13 cellular contexts compared by ENCODE assay signal in genomic region chr2:190528521-190529001, GRCh38. TPM values are rescaled to one million over a fixed set of nuclear protein-coding genes. Genes with fewer than 3 reads are reported as not detected.
DNase-seq lines count a peak whose midpoint lies in the region; TF ChIP-seq lines count a peak whose summit lies in the region.
"Had no signal": no experiment of that assay in that cellular context is flagged by ENCODE, and none has a peak within 500 bp of the region (broad histone marks: within the 10 kb centered on the region; RNA-seq: fewer than 3 reads in every experiment).

No MANE protein-coding gene starts in this region.

- TF ChIP-seq CTCF in A673 (conservative IDR thresholded peaks at IDR 0.05; ENCODE audit: low read depth, low read length): no peak

- intact Hi-C loops in A673 (cut with micrococcal nuclease; ENCODE audit: unreplicated experiment): no loop called here
- intact Hi-C loops in activated naive CD4-positive, alpha-beta T cell treated with anti-CD3 and anti-CD28 coated beads for 36 hours (cut with micrococcal nuclease): no loop called here

- POLR2A ChIA-PET in A673 (lab: Charles Lee; ENCODE audit: low non-redundant PET): no interaction called here
- POLR2A ChIA-PET in activated CD4-positive, alpha-beta memory T cell treated with anti-CD3 and anti-CD28 coated beads, Interleukin-2, amount 10 ng/mL, durations not matched to agents 7 days and 5 days (lab: Charles Lee): interaction anchor here (1.2 kb wide), 1 partner anchor 9 kb away, joined by 3 read pairs; no protein-coding TSS in a partner anchor

- H3K9me3 ChIP-seq in A673 (ENCODE audit: low read depth, low read length, poor library complexity, severe bottlenecking): no peaks in the 10 kb centered on the region
- H3K9me3 ChIP-seq in SK-N-MC (ENCODE audit: low read depth, low read length): no peaks in the 10 kb centered on the region
- H3K9me3 ChIP-seq: BLaER1, tibial artery had no signal

- peaks cover 27% of the 10 kb centered on the region for H3K4me1 ChIP-seq in A673 (ENCODE audit: insufficient read depth, low read length, poor library complexity, severe bottlenecking)

- H3K27ac Mint-ChIP-seq in activated CD4-positive, alpha-beta memory T cell treated with anti-CD3 and anti-CD28 coated beads, Interleukin-2, amount 10 ng/mL, durations not matched to agents 7 days and 5 days: no peak overlapping the region
- no peak overlapping the region for H3K27ac Mint-ChIP-seq in activated naive CD4-positive, alpha-beta T cell treated with anti-CD3 and anti-CD28 coated beads for 36 hours

- no peak overlapping the region for H3K27ac ChIP-seq in A673 (ENCODE audit: low read depth, low read length, poor library complexity, severe bottlenecking)
- peak overlapping the region; percentile 30; the same call in 1 of the 2 replicates for H3K27ac ChIP-seq in SK-N-MC
- H3K27ac ChIP-seq: BLaER1, tibial artery had no signal

- no peak overlapping the region for H3K9ac ChIP-seq in SK-N-MC (ENCODE audit: insufficient read length)
- H3K9ac ChIP-seq: BLaER1 had no signal

- H3K27me3 ChIP-seq in A673 (replicated peaks; ENCODE audit: insufficient read depth, low read depth, low read length, poor library complexity): no peaks in the 10 kb centered on the region
- H3K27me3 ChIP-seq: BLaER1, tibial artery had no signal

- H3K27me3 Mint-ChIP-seq in activated CD4-positive, alpha-beta memory T cell treated with anti-CD3 and anti-CD28 coated beads, Interleukin-2, amount 10 ng/mL, durations not matched to agents 7 days and 5 days: no peaks in the 10 kb centered on the region
- no peaks in the 10 kb centered on the region for H3K27me3 Mint-ChIP-seq in activated naive CD4-positive, alpha-beta T cell treated with anti-CD3 and anti-CD28 coated beads for 36 hours (ENCODE audit: low read depth)

- no peak overlapping the region for H3K4me3 Mint-ChIP-seq in activated CD4-positive, alpha-beta memory T cell treated with anti-CD3 and anti-CD28 coated beads, Interleukin-2, amount 10 ng/mL, durations not matched to agents 7 days and 5 days
- no peak overlapping the region for H3K4me3 Mint-ChIP-seq in activated naive CD4-positive, alpha-beta T cell treated with anti-CD3 and anti-CD28 coated beads for 36 hours

- H3K36me3 ChIP-seq in A673 (ENCODE audit: insufficient read depth, low read length, poor library complexity, severe bottlenecking): no peaks in the 10 kb centered on the region
- H3K36me3 ChIP-seq in SK-N-MC (ENCODE audit: insufficient read depth, low read length): no peaks in the 10 kb centered on the region
- H3K36me3 ChIP-seq: tibial artery had no signal

- H3K36me3 Mint-ChIP-seq in activated CD4-positive, alpha-beta memory T cell treated with anti-CD3 and anti-CD28 coated beads, Interleukin-2, amount 10 ng/mL, durations not matched to agents 7 days and 5 days (ENCODE audit: low read depth): peaks cover 14% of the 10 kb centered on the region
- peaks cover 11% of the 10 kb centered on the region for H3K36me3 Mint-ChIP-seq in activated naive CD4-positive, alpha-beta T cell treated with anti-CD3 and anti-CD28 coated beads for 36 hours (ENCODE audit: low read depth)

- H3K4me1 Mint-ChIP-seq in activated CD4-positive, alpha-beta memory T cell treated with anti-CD3 and anti-CD28 coated beads, Interleukin-2, amount 10 ng/mL, durations not matched to agents 7 days and 5 days: peaks cover 58% of the 10 kb centered on the region
- peaks cover 81% of the 10 kb centered on the region for H3K4me1 Mint-ChIP-seq in activated naive CD4-positive, alpha-beta T cell treated with anti-CD3 and anti-CD28 coated beads for 36 hours (ENCODE audit: low read depth)

- BruUV-seq in A673 (replicated peaks; lab: Mats Ljungman, UMichigan): no TSS peak

- no peaks in the 10 kb centered on the region for H3K9me3 Mint-ChIP-seq in activated CD4-positive, alpha-beta memory T cell treated with anti-CD3 and anti-CD28 coated beads, Interleukin-2, amount 10 ng/mL, durations not matched to agents 7 days and 5 days
- no peaks in the 10 kb centered on the region for H3K9me3 Mint-ChIP-seq in activated naive CD4-positive, alpha-beta T cell treated with anti-CD3 and anti-CD28 coated beads for 36 hours

- CTCF ChIA-PET in A673 (lab: Charles Lee): no interaction called here
- CTCF ChIA-PET in activated CD4-positive, alpha-beta memory T cell treated with anti-CD3 and anti-CD28 coated beads, Interleukin-2, amount 10 ng/mL, durations not matched to agents 7 days and 5 days (lab: Charles Lee): interaction anchor here (1.7 kb wide), 1 partner anchor 152 kb away, joined by 4 read pairs; no protein-coding TSS in a partner anchor
- CTCF ChIA-PET in activated naive CD4-positive, alpha-beta T cell treated with anti-CD3 and anti-CD28 coated beads for 36 hours (lab: Charles Lee): no interaction called here

- no peak overlapping the region for H3K4me3 ChIP-seq in A673 (ENCODE audit: low read depth, low read length, poor library complexity, severe bottlenecking)
- 0 out of 2 replicates have a peak overlapping the region, but pooled peaks have one; percentile 4 for H3K4me3 ChIP-seq in SK-N-MC
- H3K4me3 ChIP-seq: BLaER1, tibial artery had no signal

- DNase-seq in A673 (ENCODE audit: low spot score) (peak; percentile 18), H4 (ENCODE audit: low spot score) (peak; percentile 77), SK-N-MC (ENCODE audit: low read depth, low spot score) (peak; percentile 47), fibroblast of the conjunctiva (ENCODE audit: low read depth) (peak; percentile 68), retina (no peak), cerebellar nuclear complex (lab: John Stamatoyannopoulos, UW) (no peak)
- DNase-seq in activated CD4-positive, alpha-beta memory T cell treated with anti-CD3 and anti-CD28 coated beads, Interleukin-2, amount 10 ng/mL, durations not matched to agents 7 days and 5 days: no peak
- DNase-seq in activated naive CD4-positive, alpha-beta T cell treated with anti-CD3 and anti-CD28 coated beads for 36 hours: no peak
- DNase-seq: activated CD4-positive, alpha-beta T cell treated with anti-CD3 and anti-CD28 coated beads for 48 hours; left colon; NCI-H1930; tibial artery had no signal

RNA-seq across cellular contexts. Expression of gene NEMP2, which starts 6.0 kb away (rescaled TPM):
- total RNA-seq in A673 (2021): 12.6 and 13.9 TPM in 2 replicates
- 14.6 and 16.5 TPM in 2 replicates for total RNA-seq in H4 (2014; rRNA removed; shearing (Covaris generic))
- total RNA-seq in activated CD4-positive, alpha-beta memory T cell treated with anti-CD3 and anti-CD28 coated beads, Interleukin-2, amount 10 ng/mL, durations not matched to agents 7 days and 5 days: 10 to 100 TPM; 18.9 to 19.1 TPM
- 10 to 100 TPM; 32.9 to 34.2 TPM for total RNA-seq in activated naive CD4-positive, alpha-beta T cell treated with anti-CD3 and anti-CD28 coated beads for 36 hours

Comparison
In these comparisons a context has a peak if more than half of its experiments do, and no peak if none do; other contexts are left out.
1. DNase-seq: peak in A673 (single experiment), H4 (single experiment), SK-N-MC (single experiment) and fibroblast of the conjunctiva (single experiment); none in retina (single experiment), cerebellar nuclear complex (0 of 2), activated CD4-positive, alpha-beta memory T cell treated with anti-CD3 and anti-CD28 coated beads, Interleukin-2, amount 10 ng/mL, durations not matched to agents 7 days and 5 days (single experiment) and activated naive CD4-positive, alpha-beta T cell treated with anti-CD3 and anti-CD28 coated beads for 36 hours (single experiment).